Comparison of ENCODE assay signal across 16 cellular contexts in genomic region chr1:203185061-203185461, GRCh38. TPM values are rescaled to one million over a fixed set of nuclear protein-coding genes. Genes with fewer than 3 reads are reported as not detected.
"Had no signal": no experiment of that assay in that cellular context is flagged by ENCODE, and none has a peak within 500 bp of the region (broad histone marks: within the 10 kb centered on the region; RNA-seq: fewer than 3 reads in every experiment).

No MANE protein-coding gene starts in this region.

- H3K27ac Mint-ChIP-seq: activated naive CD4-positive, alpha-beta T cell treated with anti-CD3 and anti-CD28 coated beads, Interleukin-2, amount 50 U/mL, for 72 hours; naive B cell had no signal

- H3K36me3 ChIP-seq: sigmoid colon had no signal

- H3K36me3 Mint-ChIP-seq: activated naive CD4-positive, alpha-beta T cell treated with anti-CD3 and anti-CD28 coated beads, Interleukin-2, amount 50 U/mL, for 72 hours; naive B cell had no signal

- H3K27me3 ChIP-seq: body of pancreas, hepatocyte, sigmoid colon, testis had no signal

- H3K9me3 Mint-ChIP-seq: activated naive CD4-positive, alpha-beta T cell treated with anti-CD3 and anti-CD28 coated beads, Interleukin-2, amount 50 U/mL, for 72 hours; naive B cell had no signal

- H3K4me3 Mint-ChIP-seq: naive B cell had no signal

- H3K4me3 ChIP-seq: body of pancreas, hepatocyte, sigmoid colon, testis had no signal

- DNase-seq: activated CD4-positive, alpha-beta T cell treated with anti-CD3 and anti-CD28 coated beads for 4 hours; amniotic stem cell; naive B cell; occipital lobe; psoas muscle; stimulated activated CD4-positive, alpha-beta T cell treated with anti-CD3 and anti-CD28 coated beads, Interleukin-12 subunit alpha, Interleukin-12 subunit beta, amount 100 ng/mL, for 4 hours; stimulated activated naive CD8-positive, alpha-beta T cell treated with anti-CD3 and anti-CD28 coated beads, Interleukin-15, Interleukin-2, amounts not matched to agents 100 U/mL and 50 U/mL, for 24 hours; T1000; testis had no signal

- H3K9me3 ChIP-seq: body of pancreas, psoas muscle, testis had no signal

- ATAC-seq: activated naive CD4-positive, alpha-beta T cell treated with anti-CD3 and anti-CD28 coated beads, Interleukin-2, amount 50 U/mL, for 72 hours; body of pancreas; stimulated activated naive CD8-positive, alpha-beta T cell treated with anti-CD3 and anti-CD28 coated beads, Interleukin-15, Interleukin-2, amounts not matched to agents 100 U/mL and 50 U/mL, for 24 hours had no signal

- H3K4me1 ChIP-seq: sigmoid colon had no signal

- H3K27ac ChIP-seq: hepatocyte, psoas muscle, sigmoid colon, testis had no signal

RNA-seq across cellular contexts. Expression of gene CHI3L1, which starts 1.4 kb away (rescaled TPM):
- total RNA-seq: chondrocyte had no signal

RNA-seq across cellular contexts. Expression of gene MYBPH, which starts 9.4 kb away (rescaled TPM):
- total RNA-seq: activated naive CD4-positive, alpha-beta T cell treated with anti-CD3 and anti-CD28 coated beads, Interleukin-2, amount 50 U/mL, for 72 hours; body of pancreas; chondrocyte; hepatocyte; kidney epithelial cell; lower leg skin; occipital lobe; sigmoid colon had no signal

RNA-seq across cellular contexts. Expression of gene CHIT1, which starts 44.4 kb away (rescaled TPM):
- total RNA-seq: chondrocyte, kidney epithelial cell, occipital lobe, sigmoid colon had no signal

RNA-seq across cellular contexts. Expression of gene ADORA1, which starts 57.5 kb away (rescaled TPM):
- total RNA-seq: activated naive CD4-positive, alpha-beta T cell treated with anti-CD3 and anti-CD28 coated beads, Interleukin-2, amount 50 U/mL, for 72 hours had no signal
